In genomic region chr5:10370931-10371330, GRCh38 we compare ENCODE assay signal across 26 cellular contexts. TPM values are rescaled to one million over a fixed set of nuclear protein-coding genes. Genes with fewer than 3 reads are reported as not detected.
DNase-seq lines count a peak whose midpoint lies in the region; ATAC-seq, FAIRE-seq and TF ChIP-seq lines count a peak whose summit lies in the region.
"Had no signal": no experiment of that assay in that cellular context is flagged by ENCODE, and none has a peak within 500 bp of the region (broad histone marks: within the 10 kb centered on the region; RNA-seq: fewer than 3 reads in every experiment).

No MANE protein-coding gene starts in this region.

- intact Hi-C loops in HCT116 (cut with micrococcal nuclease), result no loop called here
- intact Hi-C loops in K562 (cut with micrococcal nuclease), result no loop called here
- intact Hi-C loops in gastrocnemius medialis (cut with DNase I; ENCODE audit: low total_unique reads), result no loop called here

- POLR2A ChIA-PET in HCT116 (lab: Charles Lee), result interaction anchor here (1.9 kb wide), 1 partner anchor 18 kb away, joined by 6 read pairs; the partner anchor contains the start of gene MARCHF6
- POLR2A ChIA-PET in K562 (lab: Yijun Ruan, JAX), result interaction anchor here (0.5 to 1.3 kb wide), 6 partner anchors 10 to 134 kb away, joined by 3 to 4 read pairs (median 3); no protein-coding TSS in a partner anchor

- CTCF ChIA-PET in HCT116 (lab: Charles Lee), result interaction anchor here (1.0 kb wide), 1 partner anchor 12 kb away, joined by 4 read pairs; no protein-coding TSS in a partner anchor
- CTCF ChIA-PET in K562 (lab: Yijun Ruan, JAX; ENCODE audit: low intra/inter-chr PET ratio), result no interaction called here

- H3K9me3 Mint-ChIP-seq in activated naive CD4-positive, alpha-beta T cell treated with anti-CD3 and anti-CD28 coated beads, Interleukin-2, amount 50 U/mL, for 24 hours, result no peaks in the 10 kb centered on the region
- peaks cover 0 to 9% of the 10 kb centered on the region in 2 donors for H3K9me3 Mint-ChIP-seq in activated naive CD4-positive, alpha-beta T cell treated with anti-CD3 and anti-CD28 coated beads, Interleukin-2, amount 50 U/mL, for 72 hours
- H3K9me3 Mint-ChIP-seq: activated CD4-positive, alpha-beta T cell treated with anti-CD3 and anti-CD28 coated beads, Interleukin-2, amount 10 ng/mL, durations not matched to agents 7 days and 5 days; activated T-helper 2 cell treated with anti-CD3 and anti-CD28 coated beads, Interferon-gamma antibody, Interleukin-2, Interleukin-4, amounts not matched to agents 10 μg/mL and 5 μg/mL and 100 μg/mL, durations not matched to agents 14 hours and 24 hours and 36 hours had no signal

- H2AK5ac ChIP-seq in mesenchymal stem cell (ENCODE audit: low read length, severe bottlenecking), result no peak overlapping the region

- H3K9me2 ChIP-seq in HCT116 (ENCODE audit: insufficient read depth), result no peaks in the 10 kb centered on the region

- H3K79me2 ChIP-seq in HCT116 (ENCODE audit: insufficient read depth, low read length) (peaks cover 94% of the 10 kb centered on the region), K562 (ENCODE audit: control insufficient read depth, insufficient read depth, low read length) (peaks cover 94% of the 10 kb centered on the region)

- no peak overlapping the region for H3K23ac ChIP-seq in mesenchymal stem cell (ENCODE audit: low read length in 2 of 2)

- H3K9me3 ChIP-seq in HCT116 (ENCODE audit: control insufficient read depth in 1 of 2, insufficient read depth in 1 of 2, low read depth in 1 of 2, low read length in 2 of 2) (no peaks in the 10 kb centered on the region), K562 (replicated peaks; ENCODE audit: control insufficient read depth, insufficient read depth, low read depth, low read length) (0 out of 2 replicates have a peak, but pooled peaks cover 11% of the 10 kb centered on the region), gastrocnemius medialis (no peaks in the 10 kb centered on the region), mesenchymal stem cell (ENCODE audit: control insufficient read depth, low read length) (no peaks in the 10 kb centered on the region)
- H3K9me3 ChIP-seq: BE2C, gastroesophageal sphincter, transverse colon had no signal

- H3K4me3 ChIP-seq in HCT116 (replicated peaks in 1 of 2; ENCODE audit: low read depth in 1 of 2, low read length in 2 of 2) (no peak overlapping the region), K562 (no peak overlapping the region), gastrocnemius medialis (no peak overlapping the region), mesenchymal stem cell (ENCODE audit: insufficient read depth in 1 of 2, low read depth in 1 of 2, low read length in 2 of 2) (no peak overlapping the region)
- H3K4me3 ChIP-seq: dorsolateral prefrontal cortex, gastroesophageal sphincter, GM23248, hepatocyte, transverse colon had no signal

- H3K27ac Mint-ChIP-seq in activated naive CD4-positive, alpha-beta T cell treated with anti-CD3 and anti-CD28 coated beads, Interleukin-2, amount 50 U/mL, for 24 hours, result peak overlapping the region; percentile 76
- peak overlapping the region in 1 of 2 donors; percentile 6 for H3K27ac Mint-ChIP-seq in activated naive CD4-positive, alpha-beta T cell treated with anti-CD3 and anti-CD28 coated beads, Interleukin-2, amount 50 U/mL, for 72 hours
- H3K27ac Mint-ChIP-seq: activated CD4-positive, alpha-beta T cell treated with anti-CD3 and anti-CD28 coated beads, Interleukin-2, amount 10 ng/mL, durations not matched to agents 7 days and 5 days; activated T-helper 2 cell treated with anti-CD3 and anti-CD28 coated beads, Interferon-gamma antibody, Interleukin-2, Interleukin-4, amounts not matched to agents 10 μg/mL and 5 μg/mL and 100 μg/mL, durations not matched to agents 14 hours and 24 hours and 36 hours had no signal

- H2BK5ac ChIP-seq in mesenchymal stem cell (ENCODE audit: low read depth, low read length, poor library complexity, severe bottlenecking), result no peak overlapping the region

- H3K9ac ChIP-seq in HCT116 (ENCODE audit: low read length), result no peak overlapping the region
- no peak overlapping the region for H3K9ac ChIP-seq in K562 (ENCODE audit: insufficient read depth in 1 of 2, low read depth in 2 of 2, low read length in 2 of 2)
- no peak overlapping the region for H3K9ac ChIP-seq in mesenchymal stem cell (ENCODE audit: low read length)
- H3K9ac ChIP-seq: GM23248 had no signal

- no peak overlapping the region for H2BK120ac ChIP-seq in mesenchymal stem cell (ENCODE audit: low read depth, low read length)

- H3K4me3 Mint-ChIP-seq in activated naive CD4-positive, alpha-beta T cell treated with anti-CD3 and anti-CD28 coated beads, Interleukin-2, amount 50 U/mL, for 24 hours, result peak overlapping the region; percentile 28
- H3K4me3 Mint-ChIP-seq: activated CD4-positive, alpha-beta T cell treated with anti-CD3 and anti-CD28 coated beads, Interleukin-2, amount 10 ng/mL, durations not matched to agents 7 days and 5 days had no signal

- peaks cover 8% of the 10 kb centered on the region for H3K36me3 Mint-ChIP-seq in activated naive CD4-positive, alpha-beta T cell treated with anti-CD3 and anti-CD28 coated beads, Interleukin-2, amount 50 U/mL, for 24 hours
- H3K36me3 Mint-ChIP-seq in activated naive CD4-positive, alpha-beta T cell treated with anti-CD3 and anti-CD28 coated beads, Interleukin-2, amount 50 U/mL, for 72 hours, result peaks cover 0 to 12% of the 10 kb centered on the region in 2 donors

- H3K27ac ChIP-seq in HCT116 (ENCODE audit: low read depth, low read length) (no peak overlapping the region), K562 (ENCODE audit: extremely low read depth, low read depth, low read length) (no peak overlapping the region; the same call in 2 of the 3 replicates), gastrocnemius medialis (peak overlapping the region; percentile 11 to 72 (median 62)), mesenchymal stem cell (ENCODE audit: low read length, poor library complexity, severe bottlenecking) (no peak overlapping the region)
- H3K27ac ChIP-seq: gastroesophageal sphincter, GM23248, hepatocyte, transverse colon, VCaP had no signal

- no peak overlapping the region for H2BK15ac ChIP-seq in mesenchymal stem cell (ENCODE audit: low read depth, poor library complexity, severe bottlenecking)

- no peak overlapping the region for H2AFZ ChIP-seq in HCT116 (ENCODE audit: low read depth, low read length, poor library complexity, severe bottlenecking)
- H2AFZ ChIP-seq in K562 (ENCODE audit: low read depth, low read length), result no peak overlapping the region
- no peak overlapping the region for H2AFZ ChIP-seq in mesenchymal stem cell (ENCODE audit: low read depth, low read length)
- H2AFZ ChIP-seq: GM23248, hepatocyte had no signal

- no peak overlapping the region for H4K8ac ChIP-seq in mesenchymal stem cell (ENCODE audit: low read length)

- no peak for FAIRE-seq in K562 (lab: Jason Lieb, UNC)

- no peaks in the 10 kb centered on the region for H3K27me3 Mint-ChIP-seq in activated naive CD4-positive, alpha-beta T cell treated with anti-CD3 and anti-CD28 coated beads, Interleukin-2, amount 50 U/mL, for 24 hours
- H3K27me3 Mint-ChIP-seq: activated CD4-positive, alpha-beta T cell treated with anti-CD3 and anti-CD28 coated beads, Interleukin-2, amount 10 ng/mL, durations not matched to agents 7 days and 5 days had no signal

- H3K4ac ChIP-seq in mesenchymal stem cell (ENCODE audit: low read depth in 1 of 2, low read length in 2 of 2), result no peak overlapping the region

- H3K14ac ChIP-seq in mesenchymal stem cell (ENCODE audit: low read length in 2 of 2), result no peak overlapping the region

- TF ChIP-seq CTCF in HCT116 (IDR thresholded peaks at IDR 0.05 in 2 of 3, conservative IDR thresholded peaks at IDR 0.05 in 1 of 3; ENCODE audit: borderline replicate concordance in 1 of 3, insufficient read depth in 1 of 3, low read depth in 2 of 3, low read length in 2 of 3), result no peak
- TF ChIP-seq CTCF in K562 (IDR thresholded peaks at IDR 0.05 in 2 of 3, conservative IDR thresholded peaks at IDR 0.05 in 1 of 3; ENCODE audit: insufficient read depth in 2 of 3, low read depth in 1 of 3, low read length in 3 of 3), result no peak
- no peak for TF ChIP-seq CTCF in gastrocnemius medialis (IDR thresholded peaks at IDR 0.05 in 4 of 5, conservative IDR thresholded peaks at IDR 0.05 in 1 of 5)

- RAD21 ChIA-PET in HCT116 (lab: Charles Lee; ENCODE audit: low non-redundant PET in 1 of 2, low total read pairs in 2 of 2, uncharacterized antibody in 2 of 2, unreplicated experiment in 2 of 2), result no interaction called here

- no peak overlapping the region for H3K18ac ChIP-seq in mesenchymal stem cell (ENCODE audit: low read depth in 1 of 2, low read length in 2 of 2)

- H4K20me1 ChIP-seq in HCT116 (ENCODE audit: insufficient read depth), result peaks cover 21% of the 10 kb centered on the region
- H4K20me1 ChIP-seq in K562 (replicated peaks; ENCODE audit: control insufficient read depth, insufficient read depth, low read length), result peaks cover 17% of the 10 kb centered on the region

- no peak for TF ChIP-seq EP300 in K562 (IDR thresholded peaks at IDR 0.05; ENCODE audit: low read length)

- DNase-seq in activated naive CD4-positive, alpha-beta T cell treated with anti-CD3 and anti-CD28 coated beads, Interleukin-2, amount 50 U/mL, for 72 hours (ENCODE audit: low spot score in 2 of 2), result no peak
- DNase-seq in HCT116 (ENCODE audit: low read depth, low spot score) (no peak), K562 (ENCODE audit: extremely low read depth in 1 of 4, low spot score in 3 of 4) (no peak), gastrocnemius medialis (no peak), mesenchymal stem cell (no peak), NCI-H2107 treated with DMSO at 0.1 percent for 48 hours (lab: John Stamatoyannopoulos, UW; ENCODE audit: unreplicated experiment) (no peak)
- no peak for DNase-seq in stimulated activated naive CD4-positive, alpha-beta T cell treated with Interleukin-2 at 50 U/mL for 16 hours (lab: John Stamatoyannopoulos, UW)
- DNase-seq: activated CD4-positive, alpha-beta T cell treated with anti-CD3 and anti-CD28 coated beads, Interleukin-2, amount 10 ng/mL, durations not matched to agents 7 days and 5 days; BE2C; dorsolateral prefrontal cortex; GM23248; left cardiac atrium; mammary epithelial cell; NCI-H1048; NCI-H1694 treated with DMSO at 0.1 percent for 48 hours; NCI-H2171; NCI-H510A treated with DMSO at 0.1 percent for 48 hours; NK-92 treated with Interleukin-12 subunit alpha and Interleukin-12 subunit beta, amount 100 ng/mL, for 24 hours; occipital lobe; SHP77 treated with DMSO at 0.1 percent for 48 hours; transverse colon had no signal

- no peak overlapping the region for H2BK12ac ChIP-seq in mesenchymal stem cell (ENCODE audit: low read length in 2 of 2)

- BruUV-seq in HCT116 (replicated peaks; lab: Mats Ljungman, UMichigan) (TSS peak; percentile 12), K562 (replicated peaks; lab: Mats Ljungman, UMichigan) (TSS peak; percentile 6)

- H3K9me1 ChIP-seq in K562 (ENCODE audit: control insufficient read depth, insufficient read depth, low read length), result peaks cover 3% of the 10 kb centered on the region

- TF ChIP-seq POLR2A in HCT116 (IDR thresholded peaks at IDR 0.05; ENCODE audit: borderline replicate concordance, extremely low read depth, insufficient read depth, insufficient read length), result no peak
- TF ChIP-seq POLR2A in K562 (conservative IDR thresholded peaks at IDR 0.05), result no peak
- no peak for TF ChIP-seq POLR2A in gastrocnemius medialis (IDR thresholded peaks at IDR 0.05)

- TF ChIP-seq RAD21 in HCT116 (IDR thresholded peaks at IDR 0.05; ENCODE audit: low read depth) (no peak), K562 (CRISPR knock-in tag; conservative IDR thresholded peaks at IDR 0.05 in 1 of 2, IDR thresholded peaks at IDR 0.05 in 1 of 2) (no peak)

- H4K91ac ChIP-seq in mesenchymal stem cell (ENCODE audit: low read length), result no peak overlapping the region

- in situ Hi-C loops in K562 (cut with MboI), result loop anchor here (5.0 kb wide), 1 partner anchor 89 kb away; no protein-coding TSS in a partner anchor
- in situ Hi-C loops in gastrocnemius medialis (cut with MboI; ENCODE audit: low sequenced_read_pairs in 4 of 4), result no loop called here

- H3K4me2 ChIP-seq in HCT116 (ENCODE audit: low read length), result no peak overlapping the region
- no peak overlapping the region; the same call in 1 of the 2 replicates for H3K4me2 ChIP-seq in K562 (ENCODE audit: insufficient read depth, low read length)
- no peak overlapping the region for H3K4me2 ChIP-seq in mesenchymal stem cell (ENCODE audit: low read length, poor library complexity, severe bottlenecking)
- H3K4me2 ChIP-seq: hepatocyte had no signal

- no peaks in the 10 kb centered on the region for H3K36me3 ChIP-seq in HCT116 (ENCODE audit: control insufficient read depth in 1 of 2, insufficient read depth in 2 of 2, low read length in 2 of 2)
- H3K36me3 ChIP-seq in K562 (ENCODE audit: control insufficient read depth, insufficient read depth, low read length), result peaks cover 37% of the 10 kb centered on the region
- no peaks in the 10 kb centered on the region for H3K36me3 ChIP-seq in gastrocnemius medialis
- H3K36me3 ChIP-seq in mesenchymal stem cell (ENCODE audit: control insufficient read depth in 1 of 2, insufficient read depth in 2 of 2, low read depth in 1 of 2, low read length in 2 of 2), result no peaks in the 10 kb centered on the region
- H3K36me3 ChIP-seq: gastroesophageal sphincter, transverse colon had no signal

- 55% methylated on average over 2 of the region's 2 CpGs for WGBS in K562 (ENCODE audit: insufficient coverage, low coverage, missing lambda C conversion rate)
- WGBS in mesenchymal stem cell, result 100% methylated on average over 2 of the region's 2 CpGs

- H3K79me1 ChIP-seq in mesenchymal stem cell (replicated peaks; ENCODE audit: low read length, poor library complexity, severe bottlenecking), result no peaks in the 10 kb centered on the region

- no peak for ATAC-seq in activated naive CD4-positive, alpha-beta T cell treated with anti-CD3 and anti-CD28 coated beads, Interleukin-2, amount 50 U/mL, for 72 hours
- ATAC-seq in HCT116 (no peak), K562 (0 out of 3 replicates have a peak, but pooled peaks have one; percentile 4), gastrocnemius medialis (no peak)
- ATAC-seq: gastroesophageal sphincter, left cardiac atrium had no signal

- H3K4me1 ChIP-seq in HCT116 (ENCODE audit: control insufficient read depth in 1 of 2, insufficient read depth in 2 of 2, low read length in 2 of 2) (peaks cover 8 to 28% of the 10 kb centered on the region in 2 experiments), K562 (replicated peaks in 1 of 2; ENCODE audit: control insufficient read depth in 2 of 2, insufficient read depth in 2 of 2, low read length in 2 of 2) (peaks cover 7 to 12% of the 10 kb centered on the region in 2 experiments; a peak in 3 of 5 replicates), gastrocnemius medialis (peaks cover 67 to 82% of the 10 kb centered on the region in 2 donors), mesenchymal stem cell (ENCODE audit: control insufficient read depth, insufficient read depth, low read depth, low read length) (peaks cover 6% of the 10 kb centered on the region)

- H3K4me1 Mint-ChIP-seq in activated naive CD4-positive, alpha-beta T cell treated with anti-CD3 and anti-CD28 coated beads, Interleukin-2, amount 50 U/mL, for 24 hours, result peaks cover 89% of the 10 kb centered on the region

- H3K27me3 ChIP-seq in HCT116 (ENCODE audit: insufficient read depth, low read length) (no peaks in the 10 kb centered on the region), K562 (ENCODE audit: control insufficient read depth in 2 of 2, insufficient read depth in 2 of 2, low read length in 2 of 2) (no peaks in the 10 kb centered on the region), gastrocnemius medialis (no peaks in the 10 kb centered on the region), mesenchymal stem cell (ENCODE audit: control insufficient read depth in 1 of 2, insufficient read depth in 1 of 2, low read length in 2 of 2) (no peaks in the 10 kb centered on the region)
- H3K27me3 ChIP-seq: BE2C, dorsolateral prefrontal cortex, gastroesophageal sphincter, hepatocyte, transverse colon had no signal

RNA-seq across cellular contexts. Expression of gene MARCHF6, which starts 17.4 kb away (rescaled TPM):
- 100 to 1,000 TPM in 1 of 2 donors, 10 to 100 TPM in 1; 96.3 to 115 TPM for total RNA-seq in activated naive CD4-positive, alpha-beta T cell treated with anti-CD3 and anti-CD28 coated beads, Interleukin-2, amount 50 U/mL, for 72 hours
- total RNA-seq in HCT116 (2021; ENCODE audit: unreplicated experiment), result 144 TPM
- polyA plus RNA-seq in HCT116 (2012), result 80.6 and 81.7 TPM in 2 replicates
- total RNA-seq in K562 (2011; cell fraction: chromatin; rRNA removed; ENCODE audit: low replicate concordance), result 561 and 734 TPM in 2 replicates
- total RNA-seq in K562 (2011; cell fraction: nucleolus; rRNA removed), result 300 and 404 TPM in 2 replicates
- total RNA-seq in K562 (2011; cell fraction: nucleoplasm; rRNA removed), result 460 and 488 TPM in 2 replicates
- total RNA-seq in K562 (2014; rRNA removed), result 68.1 and 82.1 TPM in 2 replicates
- total RNA-seq in K562 (2014; rRNA removed; fragmentation: Illumina TruSeq; extraction: Trizol), result 110 and 145 TPM in 2 replicates
- 73.8 and 74.1 TPM in 2 replicates for total RNA-seq in K562 (2015; rRNA removed; fragmentation: Illumina TruSeq; extraction: Trizol)
- total RNA-seq in K562 (2021), result 173 and 197 TPM in 2 replicates
- 363 and 456 TPM in 2 replicates for polyA plus RNA-seq in K562 (2011; rRNA removed)
- polyA plus RNA-seq in K562 (2011; cell fraction: cytosol; rRNA removed), result 108 and 266 TPM in 2 replicates
- 690 and 1,115 TPM in 2 replicates for polyA plus RNA-seq in K562 (2011; cell fraction: nucleus; rRNA removed)
- polyA plus RNA-seq in K562 (2012), result 113 TPM in 2 replicates
- polyA plus RNA-seq in K562 (2014; fragmentation: Illumina TruSeq; extraction: Trizol), result 97.2 and 107 TPM in 2 replicates
- 100 to 1,000 TPM; 170 to 176 TPM for polyA plus RNA-seq in K562 (2014; fragmentation: Nextera tagmentation; extraction: Ambion mirVana)
- polyA plus RNA-seq in K562 (2014; rRNA removed), result 113 and 116 TPM in 2 replicates
- 714 and 809 TPM in 2 replicates for polyA minus RNA-seq in K562 (2011; rRNA and poly(A)+ RNA removed)
- polyA minus RNA-seq in K562 (2011; cell fraction: cytosol; rRNA and poly(A)+ RNA removed), result 187 and 222 TPM in 2 replicates
- polyA minus RNA-seq in K562 (2011; cell fraction: nucleus; rRNA and poly(A)+ RNA removed), result 218 and 284 TPM in 2 replicates
- total RNA-seq in gastrocnemius medialis, result 100 to 1,000 TPM; 139 to 173 (median 146) TPM
- 39.0 TPM for polyA plus RNA-seq in mesenchymal stem cell (2013, experiment 1 of 2)
- 39.1 TPM for polyA plus RNA-seq in mesenchymal stem cell (2013, experiment 2 of 2)

Comparison
In these comparisons a context has a peak if more than half of its experiments do, and no peak if none do; other contexts are left out.
1. H3K27ac ChIP-seq: peak in gastrocnemius medialis (4 of 4); none in HCT116 (single experiment), K562 (single experiment) and mesenchymal stem cell (single experiment).